Comparison of ENCODE assay signal across 1 cellular context in genomic region chr14:80468331-80469122, GRCh38.
TF ChIP-seq lines count a peak whose summit lies in the region.

No MANE protein-coding gene starts in this region.

TF ChIP-seq in HepG2, 621 proteins besides CTCF, POLR2A, EP300 and RAD21 (continued from another document and continues in another):
- TF ChIP-seq HNF1B (CRISPR knock-in tag; IDR thresholded peaks at IDR 0.05) (peak; percentile 48; the same call in 1 of the 2 replicates), ZNF414 (CRISPR knock-in tag; IDR thresholded peaks at IDR 0.05) (peak; percentile 52; the same call in 1 of the 2 replicates), ATF1 (CRISPR knock-in tag; IDR thresholded peaks at IDR 0.05) (peak; percentile 81), GATA4 (IDR thresholded peaks at IDR 0.05; ENCODE audit: borderline replicate concordance, low read depth) (peak; percentile 100), MED8 (CRISPR knock-in tag; IDR thresholded peaks at IDR 0.05; ENCODE audit: insufficient replicate concordance) (no peak), ZC3H13 (CRISPR knock-in tag; IDR thresholded peaks at IDR 0.05) (no peak), HNRNPH1 (optimal IDR thresholded peaks at IDR 0.05; ENCODE audit: low read depth, low read length) (no peak), GABPB1 (CRISPR knock-in tag; IDR thresholded peaks at IDR 0.05) (no peak), IRF2 (CRISPR knock-in tag; IDR thresholded peaks at IDR 0.05) (peak; percentile 85; the same call in 1 of the 2 replicates), ARNTL (CRISPR knock-in tag; IDR thresholded peaks at IDR 0.05) (0 out of 2 replicates have a peak, but pooled peaks have one; percentile 30), E2F2 (CRISPR knock-in tag; IDR thresholded peaks at IDR 0.05; ENCODE audit: borderline replicate concordance) (no peak), ZNF234 (CRISPR knock-in tag; conservative IDR thresholded peaks at IDR 0.05) (no peak), ZFAT (CRISPR knock-in tag; conservative IDR thresholded peaks at IDR 0.05) (no peak), NFE2L1 (CRISPR knock-in tag; IDR thresholded peaks at IDR 0.05; ENCODE audit: borderline replicate concordance) (no peak), GMEB2 (CRISPR knock-in tag; IDR thresholded peaks at IDR 0.05; ENCODE audit: low read depth) (no peak), JUND (CRISPR knock-in tag; IDR thresholded peaks at IDR 0.05) (peak; percentile 82), ZFP36L2 (CRISPR knock-in tag; IDR thresholded peaks at IDR 0.05) (no peak), MXD3 (CRISPR knock-in tag; IDR thresholded peaks at IDR 0.05) (no peak), ETV5 (CRISPR knock-in tag; IDR thresholded peaks at IDR 0.05; ENCODE audit: borderline replicate concordance) (peak; percentile 61; the same call in 1 of the 2 replicates), RARA (CRISPR knock-in tag; IDR thresholded peaks at IDR 0.05) (peak; percentile 91), ZNF160 (CRISPR knock-in tag; IDR thresholded peaks at IDR 0.05) (peak; percentile 71; the same call in 1 of the 2 replicates), ZNF138 (CRISPR knock-in tag; IDR thresholded peaks at IDR 0.05; ENCODE audit: low read depth) (no peak), YEATS2 (CRISPR knock-in tag; IDR thresholded peaks at IDR 0.05; ENCODE audit: borderline replicate concordance) (no peak), ZNF710 (CRISPR knock-in tag; IDR thresholded peaks at IDR 0.05; ENCODE audit: borderline replicate concordance) (peak; percentile 53; the same call in 1 of the 2 replicates), ZNF619 (CRISPR knock-in tag; IDR thresholded peaks at IDR 0.05) (no peak; the same call in 1 of the 2 replicates), PBX3 (CRISPR knock-in tag; IDR thresholded peaks at IDR 0.05; ENCODE audit: borderline replicate concordance) (no peak), TEAD2 (CRISPR knock-in tag; IDR thresholded peaks at IDR 0.05) (no peak), FOXK2 (IDR thresholded peaks at IDR 0.05) (peak; percentile 87), NR1H2 (CRISPR knock-in tag; IDR thresholded peaks at IDR 0.05; ENCODE audit: borderline replicate concordance, low read depth) (no peak), SUZ12 (IDR thresholded peaks at IDR 0.05; ENCODE audit: low read depth, low read length) (no peak), SRY (CRISPR knock-in tag; IDR thresholded peaks at IDR 0.05) (no peak), ZNF318 (CRISPR knock-in tag; IDR thresholded peaks at IDR 0.05) (no peak), HBP1 (CRISPR knock-in tag; IDR thresholded peaks at IDR 0.05; ENCODE audit: low read depth) (peak; percentile 70; the same call in 1 of the 2 replicates), ARHGAP35 (CRISPR knock-in tag; IDR thresholded peaks at IDR 0.05; ENCODE audit: borderline replicate concordance) (no peak), MEF2D (CRISPR knock-in tag; IDR thresholded peaks at IDR 0.05) (peak; percentile 85), ZNF451 (CRISPR knock-in tag; IDR thresholded peaks at IDR 0.05) (no peak), MLXIP (CRISPR knock-in tag; IDR thresholded peaks at IDR 0.05; ENCODE audit: borderline replicate concordance) (no peak), ZNF570 (CRISPR knock-in tag; IDR thresholded peaks at IDR 0.05; ENCODE audit: borderline replicate concordance) (no peak), RFXAP (CRISPR knock-in tag; IDR thresholded peaks at IDR 0.05; ENCODE audit: borderline replicate concordance) (peak; percentile 47; the same call in 1 of the 2 replicates), RFX1 (IDR thresholded peaks at IDR 0.05) (no peak)
